1 cellular context compared by ENCODE assay signal in the genomic region with DNA sequence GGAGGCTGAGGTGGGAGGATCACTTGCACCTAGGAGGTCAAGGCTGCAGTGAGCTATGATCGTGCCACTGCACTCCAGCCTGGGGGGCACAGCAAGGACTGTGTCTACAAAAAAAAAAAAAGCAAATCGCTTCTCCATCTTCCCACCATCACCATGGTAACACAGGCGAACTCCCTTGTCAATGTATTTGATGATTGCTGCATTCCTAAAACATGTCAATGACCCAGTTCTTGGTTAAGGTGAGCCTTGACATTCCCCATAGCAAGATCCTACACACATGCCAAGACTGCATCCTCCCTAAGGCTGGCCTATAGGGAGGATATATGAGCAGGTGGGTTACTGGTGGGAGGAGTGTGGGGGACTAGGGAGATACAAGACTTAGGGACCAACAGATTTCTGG.
TF ChIP-seq lines count a peak whose summit lies in the region.

No MANE protein-coding gene starts in this region.

TF ChIP-seq in SK-N-SH, 30 proteins besides CTCF, POLR2A, EP300 and RAD21 (continued from another document):
- no peak for TF ChIP-seq REST (IDR thresholded peaks at IDR 0.05; ENCODE audit: low read depth, low read length)
- TF ChIP-seq, protein P1, sequence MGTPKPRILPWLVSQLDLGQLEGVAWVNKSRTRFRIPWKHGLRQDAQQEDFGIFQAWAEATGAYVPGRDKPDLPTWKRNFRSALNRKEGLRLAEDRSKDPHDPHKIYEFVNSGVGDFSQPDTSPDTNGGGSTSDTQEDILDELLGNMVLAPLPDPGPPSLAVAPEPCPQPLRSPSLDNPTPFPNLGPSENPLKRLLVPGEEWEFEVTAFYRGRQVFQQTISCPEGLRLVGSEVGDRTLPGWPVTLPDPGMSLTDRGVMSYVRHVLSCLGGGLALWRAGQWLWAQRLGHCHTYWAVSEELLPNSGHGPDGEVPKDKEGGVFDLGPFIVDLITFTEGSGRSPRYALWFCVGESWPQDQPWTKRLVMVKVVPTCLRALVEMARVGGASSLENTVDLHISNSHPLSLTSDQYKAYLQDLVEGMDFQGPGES (IDR thresholded peaks at IDR 0.05; ENCODE audit: low read depth, low read length): no peak
- TF ChIP-seq POLR2AphosphoS5 (IDR thresholded peaks at IDR 0.05; ENCODE audit: low read depth, low read length): no peak
- no peak for TF ChIP-seq NRF1 (IDR thresholded peaks at IDR 0.05; ENCODE audit: low read depth, low read length)
- TF ChIP-seq MEF2A (IDR thresholded peaks at IDR 0.05; ENCODE audit: borderline replicate concordance, low read depth): no peak
- no peak for TF ChIP-seq TCF12 (IDR thresholded peaks at IDR 0.05)
- no peak for TF ChIP-seq JUND (IDR thresholded peaks at IDR 0.05)
- no peak for TF ChIP-seq RXRA (IDR thresholded peaks at IDR 0.05; ENCODE audit: borderline replicate concordance, low read depth)
- TF ChIP-seq GABPA (IDR thresholded peaks at IDR 0.05; ENCODE audit: low read depth): no peak
- TF ChIP-seq NFIC (IDR thresholded peaks at IDR 0.05; ENCODE audit: borderline replicate concordance): no peak
- TF ChIP-seq, protein P2, sequence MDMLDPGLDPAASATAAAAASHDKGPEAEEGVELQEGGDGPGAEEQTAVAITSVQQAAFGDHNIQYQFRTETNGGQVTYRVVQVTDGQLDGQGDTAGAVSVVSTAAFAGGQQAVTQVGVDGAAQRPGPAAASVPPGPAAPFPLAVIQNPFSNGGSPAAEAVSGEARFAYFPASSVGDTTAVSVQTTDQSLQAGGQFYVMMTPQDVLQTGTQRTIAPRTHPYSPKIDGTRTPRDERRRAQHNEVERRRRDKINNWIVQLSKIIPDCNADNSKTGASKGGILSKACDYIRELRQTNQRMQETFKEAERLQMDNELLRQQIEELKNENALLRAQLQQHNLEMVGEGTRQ (IDR thresholded peaks at IDR 0.05; ENCODE audit: borderline replicate concordance, low read depth, low read length): no peak
